8 cellular contexts compared by ENCODE assay signal in genomic region chr7:129950191-129950940, GRCh38. TPM values are rescaled to one million over a fixed set of nuclear protein-coding genes. Genes with fewer than 3 reads are reported as not detected.
A peak's percentile ranks its signal among the peaks of the same experiment; 100 is the strongest.
DNase-seq lines count a peak whose midpoint lies in the region; ATAC-seq and TF ChIP-seq lines count a peak whose summit lies in the region.

No MANE protein-coding gene starts in this region.

- H3K27ac ChIP-seq in OCI-LY7 (ENCODE audit: low read depth, low read length, poor library complexity, severe bottlenecking), result peak overlapping the region; percentile 82
- H3K27ac ChIP-seq in smooth muscle cell (ENCODE audit: low read depth), result peak overlapping the region; percentile 94

- POLR2A ChIA-PET in OCI-LY7 (lab: Charles Lee), result interaction anchor here (0.6 to 0.9 kb wide), 3 partner anchors 45 to 733 kb away, joined by 3 read pairs; no protein-coding TSS in a partner anchor

- no peaks in the 10 kb centered on the region for H3K36me3 ChIP-seq in OCI-LY7 (ENCODE audit: insufficient read depth, low read length)
- H3K36me3 ChIP-seq in smooth muscle cell (ENCODE audit: low read depth), result no peaks in the 10 kb centered on the region

- DNase-seq in CD1c-positive myeloid dendritic cell (ENCODE audit: extremely low spot score) (peak; percentile 17), OCI-LY7 (ENCODE audit: low spot score) (peak; percentile 23), globus pallidus (ENCODE audit: low spot score) (peak; percentile 47), smooth muscle cell (lab: John Stamatoyannopoulos, UW; ENCODE audit: unreplicated experiment) (no peak), NCI-H1694 treated with DMSO at 0.1 percent for 48 hours (lab: John Stamatoyannopoulos, UW) (no peak)
- DNase-seq in activated CD8-positive, alpha-beta memory T cell treated with anti-CD3 and anti-CD28 coated beads for 24 hours, result no peak
- DNase-seq in activated CD4-positive, alpha-beta T cell treated with anti-CD3 and anti-CD28 coated beads, Interleukin-2, amount 50 U/mL, for 4 hours, result no peak

- peak overlapping the region; percentile 81 for H3K4me3 ChIP-seq in OCI-LY7 (ENCODE audit: low read depth, low read length, poor library complexity, severe bottlenecking)
- peak overlapping the region; percentile 97 for H3K4me3 ChIP-seq in smooth muscle cell

- H3K9me3 ChIP-seq in OCI-LY7 (ENCODE audit: low read length) (no peaks in the 10 kb centered on the region), smooth muscle cell (replicated peaks; ENCODE audit: low read depth) (no peaks in the 10 kb centered on the region)

- BruUV-seq in OCI-LY7 (replicated peaks; lab: Mats Ljungman, UMichigan), result TSS peak; percentile 71

- no peak for TF ChIP-seq CTCF in OCI-LY7 (conservative IDR thresholded peaks at IDR 0.05; ENCODE audit: low read length)
- TF ChIP-seq CTCF in smooth muscle cell (IDR thresholded peaks at IDR 0.05; ENCODE audit: borderline replicate concordance, insufficient read depth, poor library complexity, severe bottlenecking), result no peak

- H2AFZ ChIP-seq in OCI-LY7 (ENCODE audit: low read length) (peak overlapping the region; percentile 67; the same call in 1 of the 2 replicates), smooth muscle cell (ENCODE audit: low read depth) (no peak overlapping the region)

- peaks cover 16% of the 10 kb centered on the region for H3F3A ChIP-seq in smooth muscle cell (ENCODE audit: low read depth)

- peak overlapping the region; percentile 98 for H3K9ac ChIP-seq in smooth muscle cell (ENCODE audit: low read depth)

- CTCF ChIA-PET in OCI-LY7 (lab: Charles Lee; ENCODE audit: unreplicated experiment), result no interaction called here

- intact Hi-C loops in OCI-LY7 (cut with micrococcal nuclease; ENCODE audit: unreplicated experiment), result no loop called here

- WGBS in smooth muscle cell (ENCODE audit: low lambda C conversion rate), result 8% methylated on average over 9 of the region's 9 CpGs

- H4K20me1 ChIP-seq in OCI-LY7 (ENCODE audit: insufficient read depth, low read length) (peaks cover 7% of the 10 kb centered on the region; the same call in 1 of the 2 replicates), smooth muscle cell (ENCODE audit: low read depth) (peaks cover 64% of the 10 kb centered on the region)

- H3K4me2 ChIP-seq in OCI-LY7 (ENCODE audit: low read length) (peak overlapping the region; percentile 97), smooth muscle cell (peak overlapping the region; percentile 97)

- H3K4me1 ChIP-seq in OCI-LY7 (ENCODE audit: insufficient read depth, low read length, poor library complexity, severe bottlenecking), result peaks cover 26% of the 10 kb centered on the region
- H3K4me1 ChIP-seq in smooth muscle cell (ENCODE audit: low read depth), result peaks cover 13% of the 10 kb centered on the region

- peaks cover 66% of the 10 kb centered on the region for H3K79me2 ChIP-seq in OCI-LY7 (ENCODE audit: insufficient read depth, low read depth, low read length)
- peaks cover 65% of the 10 kb centered on the region for H3K79me2 ChIP-seq in smooth muscle cell (ENCODE audit: low read depth)

- ATAC-seq in GM19438 (IDR thresholded peaks at IDR 0.05; ENCODE audit: low read depth, unreplicated experiment), result peak; percentile 27

- no peaks in the 10 kb centered on the region for H3K27me3 ChIP-seq in smooth muscle cell (ENCODE audit: low read depth)

- no peaks in the 10 kb centered on the region for H3K9me2 ChIP-seq in OCI-LY7 (ENCODE audit: insufficient read depth, low read length)

RNA-seq across cellular contexts. Expression of gene UBE2H, which starts 2.4 kb away (rescaled TPM):
- 12.7 and 15.0 TPM in 2 replicates for total RNA-seq in OCI-LY7 (2014; rRNA removed; shearing (Covaris generic))
- total RNA-seq in OCI-LY7 (2022) (35.3 and 41.4 TPM in 2 replicates), smooth muscle cell (74.5 and 94.5 TPM in 2 replicates)
- 66.1 and 87.8 TPM in 2 replicates for polyA plus RNA-seq in smooth muscle cell

Comparison
In these comparisons a context has a peak if more than half of its experiments do, and no peak if none do; other contexts are left out.
1. DNase-seq: peak in CD1c-positive myeloid dendritic cell (single experiment), OCI-LY7 (single experiment) and globus pallidus (single experiment); none in smooth muscle cell (single experiment), activated CD8-positive, alpha-beta memory T cell treated with anti-CD3 and anti-CD28 coated beads for 24 hours (single experiment), NCI-H1694 treated with DMSO at 0.1 percent for 48 hours (single experiment) and activated CD4-positive, alpha-beta T cell treated with anti-CD3 and anti-CD28 coated beads, Interleukin-2, amount 50 U/mL, for 4 hours (0 of 2).